8 cellular contexts compared by ENCODE assay signal in the genomic region with DNA sequence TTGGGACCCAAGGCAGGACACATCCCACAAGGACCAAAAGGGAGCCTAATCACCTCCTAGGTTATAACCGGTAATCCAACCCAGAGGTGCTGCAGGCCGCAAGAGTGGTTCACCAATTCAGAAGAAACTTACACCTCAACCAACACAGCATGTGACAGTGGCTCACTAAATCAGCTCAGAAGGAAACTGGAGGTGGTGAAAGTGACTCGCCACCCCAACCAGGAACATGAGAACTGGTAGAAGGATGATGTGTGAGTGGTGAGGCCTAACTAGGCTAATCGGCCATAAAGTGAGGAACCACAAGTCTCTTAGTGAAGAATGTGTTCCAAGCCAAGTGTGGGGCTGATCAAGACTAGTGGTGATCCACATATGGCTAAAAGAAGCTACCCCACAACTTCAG.
DNase-seq lines count a peak whose midpoint lies in the region; ATAC-seq and FAIRE-seq lines count a peak whose summit lies in the region.
"Not testable (repeated sequence)": the region's sequence is repeated elsewhere in the genome, so short reads cannot be mapped to it uniquely, and the experiment has no call there.

No MANE protein-coding gene starts in this region.

- H3K27me3 Mint-ChIP-seq in activated CD4-positive, alpha-beta T cell treated with anti-CD3 and anti-CD28 coated beads for 36 hours; activated T-helper 17 cell treated with anti-CD3 and anti-CD28 coated beads, Interleukin-2, amount 50 U/mL, for 72 hours; central memory CD8-positive, alpha-beta T cell; effector memory CD8-positive, alpha-beta T cell; stimulated activated naive CD8-positive, alpha-beta T cell treated with anti-CD3 and anti-CD28 coated beads, Interleukin-15, amount 100 ng/mL, for 72 hours: not testable (repeated sequence)

- peak; percentile 44 for ATAC-seq in activated CD4-positive, alpha-beta T cell treated with anti-CD3 and anti-CD28 coated beads for 36 hours
- ATAC-seq in activated T-helper 17 cell treated with anti-CD3 and anti-CD28 coated beads, Interleukin-2, amount 50 U/mL, for 72 hours (replicated peaks) = peak; percentile 76
- ATAC-seq in activated naive CD4-positive, alpha-beta T cell treated with anti-CD3 and anti-CD28 coated beads, Interleukin-2, amount 50 U/mL, for 72 hours = peak; percentile 7 to 72
- ATAC-seq in central memory CD8-positive, alpha-beta T cell (replicated peaks; ENCODE audit: extremely low read depth, poor library complexity, severe bottlenecking) = peak; percentile 40
- peak; percentile 48 for ATAC-seq in effector memory CD8-positive, alpha-beta T cell (replicated peaks)
- peak; percentile 62 for ATAC-seq in stimulated activated effector memory CD8-positive, alpha-beta T cell treated with anti-CD3 and anti-CD28 coated beads, Interleukin-12 subunit alpha, Interleukin-12 subunit beta, amount 100 ng/mL, for 72 hours
- ATAC-seq in stimulated activated naive CD8-positive, alpha-beta T cell treated with anti-CD3 and anti-CD28 coated beads, Interleukin-15, amount 100 ng/mL, for 72 hours = peak; percentile 80

- H3K27ac Mint-ChIP-seq in activated CD4-positive, alpha-beta T cell treated with anti-CD3 and anti-CD28 coated beads for 36 hours; activated T-helper 17 cell treated with anti-CD3 and anti-CD28 coated beads, Interleukin-2, amount 50 U/mL, for 72 hours; activated naive CD4-positive, alpha-beta T cell treated with anti-CD3 and anti-CD28 coated beads, Interleukin-2, amount 50 U/mL, for 72 hours; central memory CD8-positive, alpha-beta T cell (ENCODE audit: low read depth); effector memory CD8-positive, alpha-beta T cell; stimulated activated effector memory CD8-positive, alpha-beta T cell treated with anti-CD3 and anti-CD28 coated beads, Interleukin-12 subunit alpha, Interleukin-12 subunit beta, amount 100 ng/mL, for 72 hours; stimulated activated naive CD8-positive, alpha-beta T cell treated with anti-CD3 and anti-CD28 coated beads, Interleukin-15, amount 100 ng/mL, for 72 hours: not testable (repeated sequence)

- not testable (repeated sequence) for H3K4me1 Mint-ChIP-seq in activated CD4-positive, alpha-beta T cell treated with anti-CD3 and anti-CD28 coated beads for 36 hours; activated T-helper 17 cell treated with anti-CD3 and anti-CD28 coated beads, Interleukin-2, amount 50 U/mL, for 72 hours; central memory CD8-positive, alpha-beta T cell; effector memory CD8-positive, alpha-beta T cell (ENCODE audit: low read depth in 2 of 2); stimulated activated effector memory CD8-positive, alpha-beta T cell treated with anti-CD3 and anti-CD28 coated beads, Interleukin-12 subunit alpha, Interleukin-12 subunit beta, amount 100 ng/mL, for 72 hours; stimulated activated naive CD8-positive, alpha-beta T cell treated with anti-CD3 and anti-CD28 coated beads, Interleukin-15, amount 100 ng/mL, for 72 hours

- H3K9me3 Mint-ChIP-seq in activated CD4-positive, alpha-beta T cell treated with anti-CD3 and anti-CD28 coated beads for 36 hours (ENCODE audit: low read depth); activated T-helper 17 cell treated with anti-CD3 and anti-CD28 coated beads, Interleukin-2, amount 50 U/mL, for 72 hours; activated naive CD4-positive, alpha-beta T cell treated with anti-CD3 and anti-CD28 coated beads, Interleukin-2, amount 50 U/mL, for 72 hours; central memory CD8-positive, alpha-beta T cell; effector memory CD8-positive, alpha-beta T cell; stimulated activated effector memory CD8-positive, alpha-beta T cell treated with anti-CD3 and anti-CD28 coated beads, Interleukin-12 subunit alpha, Interleukin-12 subunit beta, amount 100 ng/mL, for 72 hours; stimulated activated naive CD8-positive, alpha-beta T cell treated with anti-CD3 and anti-CD28 coated beads, Interleukin-15, amount 100 ng/mL, for 72 hours: not testable (repeated sequence)

- not testable (repeated sequence) for DNase-seq in RCC 7860 (ENCODE audit: low spot score); activated CD4-positive, alpha-beta T cell treated with anti-CD3 and anti-CD28 coated beads for 36 hours; activated naive CD4-positive, alpha-beta T cell treated with anti-CD3 and anti-CD28 coated beads, Interleukin-2, amount 50 U/mL, for 72 hours (ENCODE audit: low spot score in 2 of 2); central memory CD8-positive, alpha-beta T cell (ENCODE audit: low spot score in 2 of 2); effector memory CD8-positive, alpha-beta T cell; stimulated activated effector memory CD8-positive, alpha-beta T cell treated with anti-CD3 and anti-CD28 coated beads, Interleukin-12 subunit alpha, Interleukin-12 subunit beta, amount 100 ng/mL, for 72 hours (ENCODE audit: low spot score in 2 of 2); stimulated activated naive CD8-positive, alpha-beta T cell treated with anti-CD3 and anti-CD28 coated beads, Interleukin-15, amount 100 ng/mL, for 72 hours

- H3K4me3 Mint-ChIP-seq in activated CD4-positive, alpha-beta T cell treated with anti-CD3 and anti-CD28 coated beads for 36 hours; activated T-helper 17 cell treated with anti-CD3 and anti-CD28 coated beads, Interleukin-2, amount 50 U/mL, for 72 hours; central memory CD8-positive, alpha-beta T cell; effector memory CD8-positive, alpha-beta T cell; stimulated activated effector memory CD8-positive, alpha-beta T cell treated with anti-CD3 and anti-CD28 coated beads, Interleukin-12 subunit alpha, Interleukin-12 subunit beta, amount 100 ng/mL, for 72 hours; stimulated activated naive CD8-positive, alpha-beta T cell treated with anti-CD3 and anti-CD28 coated beads, Interleukin-15, amount 100 ng/mL, for 72 hours: not testable (repeated sequence)

- FAIRE-seq in RCC 7860 (lab: Jason Lieb, UNC) = peak; percentile 80

- CTCF ChIA-PET in activated CD4-positive, alpha-beta T cell treated with anti-CD3 and anti-CD28 coated beads for 36 hours (lab: Charles Lee) = not testable (repeated sequence)

- POLR2A ChIA-PET in activated CD4-positive, alpha-beta T cell treated with anti-CD3 and anti-CD28 coated beads for 36 hours (lab: Charles Lee) = not testable (repeated sequence)

- intact Hi-C loops in activated CD4-positive, alpha-beta T cell treated with anti-CD3 and anti-CD28 coated beads for 36 hours (cut with DNase I, micrococcal nuclease) = not testable (repeated sequence)

- H3K36me3 Mint-ChIP-seq in activated CD4-positive, alpha-beta T cell treated with anti-CD3 and anti-CD28 coated beads for 36 hours (ENCODE audit: low read depth); activated T-helper 17 cell treated with anti-CD3 and anti-CD28 coated beads, Interleukin-2, amount 50 U/mL, for 72 hours (ENCODE audit: low read depth); activated naive CD4-positive, alpha-beta T cell treated with anti-CD3 and anti-CD28 coated beads, Interleukin-2, amount 50 U/mL, for 72 hours; central memory CD8-positive, alpha-beta T cell (ENCODE audit: insufficient read depth); effector memory CD8-positive, alpha-beta T cell (ENCODE audit: insufficient read depth); stimulated activated effector memory CD8-positive, alpha-beta T cell treated with anti-CD3 and anti-CD28 coated beads, Interleukin-12 subunit alpha, Interleukin-12 subunit beta, amount 100 ng/mL, for 72 hours: not testable (repeated sequence)
